ENCODE assay signal across 24 cellular contexts in genomic region chr6:144083172-144083571, GRCh38. TPM values are rescaled to one million over a fixed set of nuclear protein-coding genes. Genes with fewer than 3 reads are reported as not detected.
DNase-seq lines count a peak whose midpoint lies in the region; ATAC-seq, FAIRE-seq and TF ChIP-seq lines count a peak whose summit lies in the region.
"Had no signal": no experiment of that assay in that cellular context is flagged by ENCODE, and none has a peak within 500 bp of the region (broad histone marks: within the 10 kb centered on the region; RNA-seq: fewer than 3 reads in every experiment).

No MANE protein-coding gene starts in this region.

- peak; percentile 24 for DNase-seq in GM10248 (ENCODE audit: extremely low spot score)
- no peak for DNase-seq in GM18507 (ENCODE audit: extremely low spot score, insufficient read length, low read depth)
- DNase-seq in DMS153 treated with DMSO at 0.1 percent for 48 hours (lab: John Stamatoyannopoulos, UW; ENCODE audit: unreplicated experiment): no peak
- DNase-seq in D721Med (ENCODE audit: insufficient read length, low spot score): no peak
- DNase-seq in activated naive CD4-positive, alpha-beta T cell treated with anti-CD3 and anti-CD28 coated beads, Interleukin-2, amount 50 U/mL, for 72 hours (ENCODE audit: low spot score in 2 of 2): no peak
- DNase-seq in cardiac septum (ENCODE audit: low spot score): no peak
- DNase-seq: 8988T; Caco-2; CD4-positive, CD25-positive, alpha-beta regulatory T cell; DMS79; GM23248; HCEC 1CT; IMR-90; NCI-H1092; NCI-H1436 treated with DMSO at 0.1 percent for 48 hours; NCI-H2081; NCI-H446 treated with DMSO at 0.1 percent for 48 hours; SHP77 treated with DMSO at 0.1 percent for 48 hours; SK-N-SH had no signal

- CTCF ChIA-PET in GM10248 (lab: Yijun Ruan, JAX): no interaction called here

- intact Hi-C loops in cardiac septum (cut with DNase I): no loop called here

- no peaks in the 10 kb centered on the region for H3K36me3 Mint-ChIP-seq in activated naive CD4-positive, alpha-beta T cell treated with anti-CD3 and anti-CD28 coated beads, Interleukin-2, amount 50 U/mL, for 72 hours

- ATAC-seq in HG02623 (IDR thresholded peaks at IDR 0.05; ENCODE audit: unreplicated experiment) (peak; percentile 42), HG03432 (IDR thresholded peaks at IDR 0.05; ENCODE audit: unreplicated experiment) (peak; percentile 46)
- ATAC-seq in activated naive CD4-positive, alpha-beta T cell treated with anti-CD3 and anti-CD28 coated beads, Interleukin-2, amount 50 U/mL, for 72 hours: no peak

- TF ChIP-seq CTCF in GM10248 (IDR thresholded peaks at IDR 0.05; ENCODE audit: control extremely low read depth, extremely low read depth, low read depth, missing control alignments) (no peak), D721Med (IDR thresholded peaks at IDR 0.05; ENCODE audit: insufficient read depth, missing control alignments) (no peak)

- peak; percentile 58 for FAIRE-seq in GM18507 (lab: Jason Lieb, UNC)
- no peak for FAIRE-seq in D721Med (lab: Jason Lieb, UNC)
- FAIRE-seq: HTR-8/SVneo had no signal

- POLR2A ChIA-PET in GM10248 (lab: Yijun Ruan, JAX): no interaction called here

- H3K9me3 Mint-ChIP-seq in activated naive CD4-positive, alpha-beta T cell treated with anti-CD3 and anti-CD28 coated beads, Interleukin-2, amount 50 U/mL, for 72 hours: no peaks in the 10 kb centered on the region
- H3K9me3 Mint-ChIP-seq: CD4-positive, CD25-positive, alpha-beta regulatory T cell; T-helper 2 cell treated with Interferon-gamma antibody and Interleukin-4, amounts not matched to agents 5 μg/mL and 100 μg/mL, for 36 hours had no signal

- no peak overlapping the region for H3K27ac Mint-ChIP-seq in activated naive CD4-positive, alpha-beta T cell treated with anti-CD3 and anti-CD28 coated beads, Interleukin-2, amount 50 U/mL, for 72 hours
- H3K27ac Mint-ChIP-seq: B cell; CD4-positive, CD25-positive, alpha-beta regulatory T cell; T-helper 2 cell treated with Interferon-gamma antibody and Interleukin-4, amounts not matched to agents 5 μg/mL and 100 μg/mL, for 36 hours had no signal

RNA-seq across cellular contexts. Expression of gene SF3B5, which starts 12.2 kb away (rescaled TPM):
- total RNA-seq in activated naive CD4-positive, alpha-beta T cell treated with anti-CD3 and anti-CD28 coated beads, Interleukin-2, amount 50 U/mL, for 72 hours: 100 to 1,000 TPM; 129 to 194 TPM
- 96.3 TPM for total RNA-seq in cardiac septum

Comparison
In these comparisons a context has a peak if more than half of its experiments do, and no peak if none do; other contexts are left out.
1. ATAC-seq: peak in HG02623 (single experiment) and HG03432 (single experiment); none in activated naive CD4-positive, alpha-beta T cell treated with anti-CD3 and anti-CD28 coated beads, Interleukin-2, amount 50 U/mL, for 72 hours (0 of 2).